8 cellular contexts compared by ENCODE assay signal in genomic region chr2:84881581-84882414, GRCh38.
DNase-seq lines count a peak whose midpoint lies in the region; ATAC-seq and TF ChIP-seq lines count a peak whose summit lies in the region.

No MANE protein-coding gene starts in this region.

- peak overlapping the region; percentile 61 for H3K4me3 ChIP-seq in choroid plexus epithelial cell (ENCODE audit: low read depth, low read length)

- peak; percentile 83 for TF ChIP-seq CTCF in choroid plexus epithelial cell (conservative IDR thresholded peaks at IDR 0.05; ENCODE audit: low read depth, low read length)

- peak; percentile 69 for ATAC-seq in GM18517 (IDR thresholded peaks at IDR 0.05; ENCODE audit: unreplicated experiment)
- ATAC-seq in HG03064 (IDR thresholded peaks at IDR 0.05; ENCODE audit: low read depth, unreplicated experiment): peak; percentile 57

- in situ Hi-C loops in ACHN (cut with HindIII; ENCODE audit: low pct_ligation_motif_present, low pct_unique_long_range_greater_than_20kb, low sequenced_read_pairs): no loop called here

- DNase-seq in ACHN: peak; percentile 91
- peak; percentile 10 for DNase-seq in NCI-H2196 treated with DMSO at 0.1 percent for 48 hours (lab: John Stamatoyannopoulos, UW; ENCODE audit: unreplicated experiment)
- peak; percentile 79 to 83 for DNase-seq in activated CD4-positive, alpha-beta T cell treated with anti-CD3 and anti-CD28 coated beads for 24 hours (ENCODE audit: low read depth in 2 of 2)
- peak; percentile 88 for DNase-seq in choroid plexus epithelial cell (ENCODE audit: low read depth)
- peak; percentile 94 for DNase-seq in left kidney (ENCODE audit: low read depth, low spot score)
- DNase-seq in stimulated activated CD4-positive, alpha-beta T cell treated with anti-CD3 and anti-CD28 coated beads, Interleukin-1b, Interleukin-23, amount 100 ng/mL, for 48 hours: peak; percentile 92

Comparison
In these comparisons a context has a peak if more than half of its experiments do, and no peak if none do; other contexts are left out.
1. Peak in every context shown above with its lines: DNase-seq, ATAC-seq and H3K4me3 ChIP-seq.
2. DNase-seq: peak in every context shown above with its lines; median percentile 94 in left kidney; 92 in stimulated activated CD4-positive, alpha-beta T cell treated with anti-CD3 and anti-CD28 coated beads, Interleukin-1b, Interleukin-23, amount 100 ng/mL, for 48 hours; 91 in ACHN; 88 in choroid plexus epithelial cell; 81 in activated CD4-positive, alpha-beta T cell treated with anti-CD3 and anti-CD28 coated beads for 24 hours; 10 in NCI-H2196 treated with DMSO at 0.1 percent for 48 hours.